Comparison of ENCODE assay signal across 7 cellular contexts in the genomic region with DNA sequence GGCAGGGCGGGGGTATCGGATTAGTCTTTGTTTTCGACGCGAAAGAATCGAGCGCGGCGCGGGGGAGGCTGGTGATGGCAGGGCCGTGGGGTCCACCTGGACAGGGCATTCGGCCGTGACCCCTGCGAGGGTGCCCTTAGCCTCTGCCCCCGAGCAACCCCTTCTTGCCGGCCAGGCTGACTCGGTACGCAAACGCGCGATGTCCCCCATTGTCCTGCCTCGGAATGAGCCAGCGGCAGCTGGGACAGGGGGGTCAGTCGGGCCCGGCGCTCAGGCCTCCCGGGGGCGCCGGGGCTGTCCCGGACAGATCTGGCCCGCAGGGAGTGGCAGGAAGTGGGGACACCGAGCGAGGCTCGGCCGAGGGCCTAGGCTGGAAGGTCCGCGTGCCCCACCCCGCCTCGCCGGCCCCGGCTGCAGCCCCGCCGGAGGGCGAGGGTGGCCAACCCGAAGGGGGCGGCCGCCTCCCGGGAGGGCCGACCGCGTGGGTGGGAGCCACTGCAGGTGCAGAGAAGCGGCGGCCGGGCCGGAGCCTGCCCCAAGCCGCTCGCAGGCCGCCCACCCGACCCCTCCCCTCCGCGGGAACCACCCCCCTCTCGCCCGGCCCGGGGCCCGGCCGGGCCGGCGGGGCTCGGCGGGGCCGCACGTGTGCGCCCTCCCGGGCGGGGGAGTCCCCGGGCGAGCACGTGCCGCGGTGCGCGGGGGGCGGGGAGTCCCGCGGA. TPM values are rescaled to one million over a fixed set of nuclear protein-coding genes. Genes with fewer than 3 reads are reported as not detected.
DNase-seq lines count a peak whose midpoint lies in the region; ATAC-seq and TF ChIP-seq lines count a peak whose summit lies in the region.

A gene (plus strand): TSS at position 708 of the 719 bp plus-strand sequence. CDS start 1,494 bp downstream, outside the sequence.

- no CpG with 5 or more reads among the region's 85 CpGs for WGBS in iPS DF 6.9 (ENCODE audit: insufficient coverage, insufficient read length)

- peak within 1 kb of the TSS; percentile 86 for H3K4me3 Mint-ChIP-seq in activated naive CD8-positive, alpha-beta T cell treated with anti-CD3 and anti-CD28 coated beads, Interleukin-2, amount 50 U/mL, for 24 hours

- H4K20me1 ChIP-seq in PC-3 (ENCODE audit: low read length), result peaks cover 21% of the 10 kb centered on the region

- CTCF ChIA-PET in HEK293 (lab: Yijun Ruan, JAX) (no interaction called here), PC-3 (lab: Charles Lee) (no interaction called here)

- H3K4me2 ChIP-seq in PC-3 (ENCODE audit: low read length), result peak within 1 kb of the TSS; percentile 99

- POLR2A ChIA-PET in HEK293 (lab: Yijun Ruan, JAX) (no interaction called here), PC-3 (lab: Charles Lee; ENCODE audit: unreplicated experiment) (no interaction called here)

- H2AFZ ChIP-seq in PC-3 (ENCODE audit: low read length), result peak within 1 kb of the TSS; percentile 50

- no peaks in the 10 kb centered on the region for H3K9me3 Mint-ChIP-seq in activated naive CD8-positive, alpha-beta T cell treated with anti-CD3 and anti-CD28 coated beads, Interleukin-2, amount 50 U/mL, for 24 hours

- H3K27me3 Mint-ChIP-seq in activated naive CD8-positive, alpha-beta T cell treated with anti-CD3 and anti-CD28 coated beads, Interleukin-2, amount 50 U/mL, for 24 hours, result no peaks in the 10 kb centered on the region

- H3K4me3 ChIP-seq in HEK293 (ENCODE audit: low read depth, low read length) (peak within 1 kb of the TSS; percentile 51), PC-3 (ENCODE audit: low read length) (peak within 1 kb of the TSS; percentile 81), iPS DF 6.9 (ENCODE audit: low read length) (peak within 1 kb of the TSS; percentile 66; the same call in 1 of the 2 replicates), skeletal muscle tissue (ENCODE audit: low read length in 3 of 3) (peak within 1 kb of the TSS; percentile 59 to 68 (median 64))

- DNase-seq in PC-3 (peak; percentile 37), iPS DF 6.9 (ENCODE audit: low read depth, low spot score) (no peak), Ammon's horn (ENCODE audit: low spot score) (no peak)
- peak; percentile 67 for DNase-seq in activated naive CD8-positive, alpha-beta T cell treated with anti-CD3 and anti-CD28 coated beads, Interleukin-2, amount 50 U/mL, for 24 hours

- TF ChIP-seq CTCF in HEK293 (tag by site-specific recombination; IDR thresholded peaks at IDR 0.05) (0 out of 2 replicates have a peak, but pooled peaks have one; percentile 15), PC-3 (conservative IDR thresholded peaks at IDR 0.05; ENCODE audit: low read depth, low read length) (no peak)

- no peaks in the 10 kb centered on the region for H3K9me2 ChIP-seq in PC-3 (replicated peaks; ENCODE audit: low read length)

- H3K36me3 ChIP-seq in HEK293 (ENCODE audit: control insufficient read depth in 2 of 2, insufficient read depth in 1 of 2, low read length in 2 of 2) (peaks cover 0 to 27% of the 10 kb centered on the region in 2 experiments; a peak in 1 of 3 replicates), PC-3 (ENCODE audit: low read depth, low read length) (peaks cover 4% of the 10 kb centered on the region; the same call in 1 of the 2 replicates), iPS DF 6.9 (ENCODE audit: control insufficient read depth, insufficient read depth, low read length) (no peaks in the 10 kb centered on the region), skeletal muscle tissue (ENCODE audit: control insufficient read depth in 3 of 3, insufficient read depth in 3 of 3, low read length in 3 of 3) (peaks cover 0 to 3% (median 0%) of the 10 kb centered on the region in 3 donors)

- no TSS peak for BruUV-seq in PC-3 (replicated peaks; lab: Mats Ljungman, UMichigan)

- no peaks in the 10 kb centered on the region for H3K9me3 ChIP-seq in HEK293 (ENCODE audit: control insufficient read depth, insufficient read depth, low read depth, low read length)
- no peaks in the 10 kb centered on the region for H3K9me3 ChIP-seq in PC-3 (ENCODE audit: low read length)
- H3K9me3 ChIP-seq in iPS DF 6.9 (ENCODE audit: control insufficient read depth, insufficient read depth, low read length), result no peaks in the 10 kb centered on the region
- no peaks in the 10 kb centered on the region for H3K9me3 ChIP-seq in skeletal muscle tissue (ENCODE audit: control insufficient read depth in 3 of 3, low read length in 3 of 3)

- H3F3A ChIP-seq in PC-3 (ENCODE audit: low read length, unreplicated experiment), result peaks cover 7% of the 10 kb centered on the region

- H3K9ac ChIP-seq in PC-3 (ENCODE audit: low read length) (peak within 1 kb of the TSS; percentile 95), skeletal muscle tissue (ENCODE audit: low read depth in 1 of 3, low read length in 3 of 3) (peak within 1 kb of the TSS; percentile 40 to 76 (median 64))

- peaks cover 18% of the 10 kb centered on the region for H3K4me1 ChIP-seq in HEK293 (ENCODE audit: control insufficient read depth, insufficient read depth, low read length)
- peaks cover 78% of the 10 kb centered on the region for H3K4me1 ChIP-seq in PC-3 (ENCODE audit: insufficient read depth, low read length)
- H3K4me1 ChIP-seq in iPS DF 6.9 (ENCODE audit: control insufficient read depth, insufficient read depth, low read length), result peaks cover 8% of the 10 kb centered on the region
- H3K4me1 ChIP-seq in skeletal muscle tissue (ENCODE audit: control insufficient read depth in 3 of 3, insufficient read depth in 3 of 3, low read length in 3 of 3), result peaks cover 51 to 65% (median 54%) of the 10 kb centered on the region in 3 donors

- H3K4me1 Mint-ChIP-seq in activated naive CD8-positive, alpha-beta T cell treated with anti-CD3 and anti-CD28 coated beads, Interleukin-2, amount 50 U/mL, for 24 hours, result peaks cover 82% of the 10 kb centered on the region

- intact Hi-C loops in PC-3 (cut with micrococcal nuclease), result loop anchor here (5.0 kb wide), 1 partner anchor 47 kb away; no protein-coding TSS in a partner anchor

- H3K27ac Mint-ChIP-seq in activated naive CD8-positive, alpha-beta T cell treated with anti-CD3 and anti-CD28 coated beads, Interleukin-2, amount 50 U/mL, for 24 hours, result peak within 1 kb of the TSS; percentile 87

- H3K79me2 ChIP-seq in PC-3 (ENCODE audit: low read length), result peaks cover 51% of the 10 kb centered on the region

- ATAC-seq in GM18498 (IDR thresholded peaks at IDR 0.05; ENCODE audit: unreplicated experiment) (peak; percentile 54), PC-3 (peak; percentile 2; the same call in 1 of the 2 replicates)
- ATAC-seq in activated naive CD8-positive, alpha-beta T cell treated with anti-CD3 and anti-CD28 coated beads, Interleukin-2, amount 50 U/mL, for 24 hours, result peak; percentile 9

- H3K27me3 ChIP-seq in PC-3 (ENCODE audit: low read length) (no peaks in the 10 kb centered on the region), iPS DF 6.9 (ENCODE audit: control insufficient read depth, insufficient read depth, low read length) (peaks cover 16% of the 10 kb centered on the region), skeletal muscle tissue (ENCODE audit: control insufficient read depth in 3 of 3, insufficient read depth in 3 of 3, low read length in 3 of 3) (no peaks in the 10 kb centered on the region)

- peak within 1 kb of the TSS; percentile 69; the same call in 1 of the 2 replicates for H3K27ac ChIP-seq in HEK293 (ENCODE audit: extremely low read depth, low read depth, low read length)
- H3K27ac ChIP-seq in PC-3 (ENCODE audit: low read length), result peak within 1 kb of the TSS; percentile 98
- no peak within 1 kb of the TSS for H3K27ac ChIP-seq in iPS DF 6.9 (ENCODE audit: low read length)
- H3K27ac ChIP-seq in skeletal muscle tissue (ENCODE audit: low read depth, low read length), result no peak within 1 kb of the TSS

- peaks cover 21% of the 10 kb centered on the region for H3K36me3 Mint-ChIP-seq in activated naive CD8-positive, alpha-beta T cell treated with anti-CD3 and anti-CD28 coated beads, Interleukin-2, amount 50 U/mL, for 24 hours (ENCODE audit: low read depth)

TF ChIP-seq in HEK293, 187 proteins besides CTCF, POLR2A, EP300 and RAD21 (continues in another document):
- TF ChIP-seq, protein P1, sequence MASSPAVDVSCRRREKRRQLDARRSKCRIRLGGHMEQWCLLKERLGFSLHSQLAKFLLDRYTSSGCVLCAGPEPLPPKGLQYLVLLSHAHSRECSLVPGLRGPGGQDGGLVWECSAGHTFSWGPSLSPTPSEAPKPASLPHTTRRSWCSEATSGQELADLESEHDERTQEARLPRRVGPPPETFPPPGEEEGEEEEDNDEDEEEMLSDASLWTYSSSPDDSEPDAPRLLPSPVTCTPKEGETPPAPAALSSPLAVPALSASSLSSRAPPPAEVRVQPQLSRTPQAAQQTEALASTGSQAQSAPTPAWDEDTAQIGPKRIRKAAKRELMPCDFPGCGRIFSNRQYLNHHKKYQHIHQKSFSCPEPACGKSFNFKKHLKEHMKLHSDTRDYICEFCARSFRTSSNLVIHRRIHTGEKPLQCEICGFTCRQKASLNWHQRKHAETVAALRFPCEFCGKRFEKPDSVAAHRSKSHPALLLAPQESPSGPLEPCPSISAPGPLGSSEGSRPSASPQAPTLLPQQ (tag by site-specific recombination; IDR thresholded peaks at IDR 0.05), result 0 out of 2 replicates have a peak, but pooled peaks have one; percentile 37
- TF ChIP-seq ZFP69B (tag by site-specific recombination; IDR thresholded peaks at IDR 0.05) (0 out of 2 replicates have a peak, but pooled peaks have one; percentile 63), GLIS1 (tag by site-specific recombination; IDR thresholded peaks at IDR 0.05) (peak; percentile 43; the same call in 1 of the 2 replicates), GFI1B (tag by site-specific recombination; IDR thresholded peaks at IDR 0.05) (no peak), ZNF24 (tag by site-specific recombination; IDR thresholded peaks at IDR 0.05) (no peak)
- TF ChIP-seq, protein P2, sequence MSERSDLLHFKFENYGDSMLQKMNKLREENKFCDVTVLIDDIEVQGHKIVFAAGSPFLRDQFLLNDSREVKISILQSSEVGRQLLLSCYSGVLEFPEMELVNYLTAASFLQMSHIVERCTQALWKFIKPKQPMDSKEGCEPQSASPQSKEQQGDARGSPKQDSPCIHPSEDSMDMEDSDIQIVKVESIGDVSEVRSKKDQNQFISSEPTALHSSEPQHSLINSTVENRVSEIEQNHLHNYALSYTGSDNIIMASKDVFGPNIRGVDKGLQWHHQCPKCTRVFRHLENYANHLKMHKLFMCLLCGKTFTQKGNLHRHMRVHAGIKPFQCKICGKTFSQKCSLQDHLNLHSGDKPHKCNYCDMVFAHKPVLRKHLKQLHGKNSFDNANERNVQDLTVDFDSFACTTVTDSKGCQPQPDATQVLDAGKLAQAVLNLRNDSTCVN (tag by site-specific recombination; optimal IDR thresholded peaks at IDR 0.05), result peak; percentile 30

RNA-seq across cellular contexts. Expression of the gene that starts here (rescaled TPM):
- total RNA-seq in PC-3 (2014; rRNA removed) (6.1 and 10.1 TPM in 2 replicates), skeletal muscle tissue (6.8 TPM)

Comparison
In these comparisons a context has a peak if more than half of its experiments do, and no peak if none do; other contexts are left out.
1. ATAC-seq: peak in every context shown above with its lines; median percentile 54 in GM18498; 9 in activated naive CD8-positive, alpha-beta T cell treated with anti-CD3 and anti-CD28 coated beads, Interleukin-2, amount 50 U/mL, for 24 hours; 2 in PC-3.
2. H3K27ac ChIP-seq: peak in HEK293 (single experiment) and PC-3 (single experiment); none in iPS DF 6.9 (single experiment) and skeletal muscle tissue (single experiment).
3. DNase-seq: peak in PC-3 (single experiment) and activated naive CD8-positive, alpha-beta T cell treated with anti-CD3 and anti-CD28 coated beads, Interleukin-2, amount 50 U/mL, for 24 hours (single experiment); none in iPS DF 6.9 (single experiment) and Ammon's horn (single experiment).
4. Peak in every context shown above with its lines, with median percentiles within 50 percentile points of each other: H3K4me3 ChIP-seq.